8 cellular contexts compared by ENCODE assay signal in the genomic region with DNA sequence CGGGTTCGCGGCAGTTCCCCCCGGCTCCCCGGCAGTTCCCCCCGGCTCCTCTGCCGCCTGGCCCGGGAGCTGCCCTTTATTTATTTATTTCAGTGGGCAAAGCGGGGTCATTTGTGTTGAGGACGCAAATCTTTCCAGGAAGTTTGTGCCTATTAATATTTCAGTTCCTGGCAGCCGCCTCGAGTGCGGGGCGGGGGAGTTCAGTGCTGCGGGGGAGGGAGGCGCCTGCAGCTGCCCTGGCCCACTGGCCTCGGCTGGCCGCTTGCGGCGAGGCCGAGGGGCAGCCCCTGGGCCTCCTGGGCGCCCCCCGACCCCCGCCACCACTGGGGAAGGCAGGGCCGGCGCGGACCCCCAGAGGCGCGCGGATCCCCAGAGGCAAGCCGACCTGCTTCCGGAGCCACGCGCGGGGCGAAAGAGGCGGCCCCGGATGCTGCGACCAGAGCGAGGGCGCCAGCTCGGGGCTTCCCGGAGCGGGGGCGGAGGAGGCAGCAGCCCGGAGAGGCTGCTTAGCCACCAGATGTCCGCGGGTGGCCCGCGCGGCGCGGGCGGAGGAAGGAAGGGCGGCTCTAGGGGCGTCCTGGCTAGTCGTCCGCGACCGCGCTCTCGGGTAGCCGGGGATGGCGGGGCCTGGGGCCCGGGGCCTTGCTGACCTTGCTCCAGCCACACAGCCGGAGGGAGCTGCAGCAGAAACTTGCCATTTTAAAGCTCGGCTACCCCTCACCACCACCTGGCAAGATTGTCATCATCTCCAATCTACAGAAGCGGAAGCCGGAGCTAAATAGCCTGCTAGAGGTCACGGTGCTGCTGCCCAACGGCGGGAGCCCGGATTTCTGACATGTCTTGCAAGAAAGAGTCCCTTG. TPM values are rescaled to one million over a fixed set of nuclear protein-coding genes. Genes with fewer than 3 reads are reported as not detected.
DNase-seq lines count a peak whose midpoint lies in the region; ATAC-seq, FAIRE-seq and TF ChIP-seq lines count a peak whose summit lies in the region.

No MANE protein-coding gene starts in this region.

- H3K9me3 ChIP-seq in pancreas (no peaks in the 10 kb centered on the region), upper lobe of right lung (no peaks in the 10 kb centered on the region)

- H3K9me3 Mint-ChIP-seq in activated naive CD8-positive, alpha-beta T cell (ENCODE audit: low read depth), result no peaks in the 10 kb centered on the region

- H3K27me3 Mint-ChIP-seq in activated naive CD8-positive, alpha-beta T cell, result no peaks in the 10 kb centered on the region

- H3K4me3 Mint-ChIP-seq in activated naive CD8-positive, alpha-beta T cell, result peak overlapping the region; percentile 71

- intact Hi-C loops in head of caudate nucleus (cut with DNase I), result no loop called here
- intact Hi-C loops in pancreas (cut with DNase I), result no loop called here
- intact Hi-C loops in upper lobe of right lung (cut with DNase I), result no loop called here

- no peaks in the 10 kb centered on the region for H3K36me3 Mint-ChIP-seq in activated naive CD8-positive, alpha-beta T cell

- no peak for FAIRE-seq in pancreas (lab: Jason Lieb, UNC)

- no peak overlapping the region for H3K27ac Mint-ChIP-seq in activated naive CD8-positive, alpha-beta T cell

- H3K4me1 Mint-ChIP-seq in activated naive CD8-positive, alpha-beta T cell (ENCODE audit: low read depth), result peaks cover 11% of the 10 kb centered on the region

- H3K36me3 ChIP-seq in pancreas (no peaks in the 10 kb centered on the region), upper lobe of right lung (no peaks in the 10 kb centered on the region)

- 1% methylated on average over 55 to 73 of the region's 73 CpGs for WGBS in pancreas, 2 donors

- TF ChIP-seq CTCF in pancreas (IDR thresholded peaks at IDR 0.05) (no peak), upper lobe of right lung (IDR thresholded peaks at IDR 0.05) (no peak)

- DNase-seq in D341Med (ENCODE audit: low spot score) (peak; percentile 89), SHP77 (lab: John Stamatoyannopoulos, UW) (peak; percentile 65 to 67), head of caudate nucleus (peak in 40 of 42 donors; percentile 32 to 81 (median 56)), pancreas (peak; percentile 79 to 89 (median 84)), upper lobe of right lung (peak; percentile 89)

- H3K27me3 ChIP-seq in pancreas (no peaks in the 10 kb centered on the region), upper lobe of right lung (no peaks in the 10 kb centered on the region)

- peak overlapping the region; percentile 93 to 100 (median 99) for H3K27ac ChIP-seq in pancreas
- H3K27ac ChIP-seq in upper lobe of right lung, result peak overlapping the region; percentile 98

- ATAC-seq in GM19397 (IDR thresholded peaks at IDR 0.05; ENCODE audit: unreplicated experiment) (peak; percentile 85), HG03520 (IDR thresholded peaks at IDR 0.05; ENCODE audit: unreplicated experiment) (peak; percentile 69), pancreas (peak; percentile 69 to 82 (median 80)), upper lobe of right lung (peak; percentile 79)

- H3K4me1 ChIP-seq in pancreas (peaks cover 8 to 20% (median 9%) of the 10 kb centered on the region in 3 donors), upper lobe of right lung (peaks cover 20% of the 10 kb centered on the region)

- H3K4me3 ChIP-seq in pancreas (peak overlapping the region; percentile 24 to 75 (median 56)), upper lobe of right lung (peak overlapping the region; percentile 81)

RNA-seq across cellular contexts. Expression of gene H3-3A, which starts 48.0 kb away (rescaled TPM):
- 100 to 1,000 TPM; 122 to 302 (median 193) TPM for total RNA-seq in pancreas
- 100 to 1,000 TPM; 329 to 427 TPM for polyA plus RNA-seq in pancreas
- total RNA-seq in upper lobe of right lung, result 435 TPM

Comparison
In these comparisons a context has a peak if more than half of its experiments do, and no peak if none do; other contexts are left out.
1. Peak in every context shown above with its lines: DNase-seq, ATAC-seq, H3K4me3 ChIP-seq and H3K27ac ChIP-seq.